In the genomic region with DNA sequence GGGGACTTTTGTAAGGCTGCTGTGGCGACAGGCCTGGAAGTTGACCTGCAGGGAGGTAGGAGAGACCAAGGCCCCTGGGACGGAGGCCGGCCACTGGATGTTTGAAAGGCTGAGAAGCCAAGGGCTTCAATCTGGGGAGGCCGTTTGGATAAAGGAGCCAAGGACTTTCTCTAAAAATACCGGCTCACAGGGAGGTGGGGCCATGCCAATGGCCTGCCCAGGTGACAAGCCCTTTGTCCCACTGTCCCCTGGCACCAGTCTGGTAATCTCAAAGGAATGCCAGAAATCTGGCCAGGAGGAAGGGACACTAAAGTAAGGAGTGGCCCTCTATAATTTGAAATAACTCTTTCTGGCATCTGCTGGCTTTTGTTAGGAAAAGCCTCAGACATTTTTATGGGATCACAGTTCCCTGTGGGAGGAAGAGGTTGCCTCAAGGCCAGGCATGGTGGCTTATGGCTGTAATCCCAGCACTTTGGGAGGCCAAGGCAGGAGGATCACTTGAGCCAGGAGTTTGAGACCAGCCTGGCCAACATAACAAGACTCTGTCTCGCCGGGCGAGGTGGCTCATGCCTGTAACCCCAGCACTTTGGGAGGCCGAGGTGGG, we compare ENCODE assay signal across 2 cellular contexts.
TF ChIP-seq lines count a peak whose summit lies in the region.

No MANE protein-coding gene starts in this region.

TF ChIP-seq in WTC11, 78 proteins besides CTCF, POLR2A, EP300 and RAD21 (continues in another document):
- TF ChIP-seq TEAD4 (CRISPR knock-in tag; IDR thresholded peaks at IDR 0.05): no peak
- TF ChIP-seq, protein P1, sequence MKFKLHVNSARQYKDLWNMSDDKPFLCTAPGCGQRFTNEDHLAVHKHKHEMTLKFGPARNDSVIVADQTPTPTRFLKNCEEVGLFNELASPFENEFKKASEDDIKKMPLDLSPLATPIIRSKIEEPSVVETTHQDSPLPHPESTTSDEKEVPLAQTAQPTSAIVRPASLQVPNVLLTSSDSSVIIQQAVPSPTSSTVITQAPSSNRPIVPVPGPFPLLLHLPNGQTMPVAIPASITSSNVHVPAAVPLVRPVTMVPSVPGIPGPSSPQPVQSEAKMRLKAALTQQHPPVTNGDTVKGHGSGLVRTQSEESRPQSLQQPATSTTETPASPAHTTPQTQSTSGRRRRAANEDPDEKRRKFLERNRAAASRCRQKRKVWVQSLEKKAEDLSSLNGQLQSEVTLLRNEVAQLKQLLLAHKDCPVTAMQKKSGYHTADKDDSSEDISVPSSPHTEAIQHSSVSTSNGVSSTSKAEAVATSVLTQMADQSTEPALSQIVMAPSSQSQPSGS (CRISPR knock-in tag; IDR thresholded peaks at IDR 0.05; ENCODE audit: borderline replicate concordance, low read depth): no peak
- TF ChIP-seq ZNF416 (CRISPR knock-in tag; IDR thresholded peaks at IDR 0.05): no peak
- no peak for TF ChIP-seq TP53 (CRISPR knock-in tag; IDR thresholded peaks at IDR 0.05)
- TF ChIP-seq NFE2L1 (CRISPR knock-in tag; IDR thresholded peaks at IDR 0.05): no peak
- no peak for TF ChIP-seq SP1 (CRISPR knock-in tag; conservative IDR thresholded peaks at IDR 0.05)
- TF ChIP-seq, protein P2, sequence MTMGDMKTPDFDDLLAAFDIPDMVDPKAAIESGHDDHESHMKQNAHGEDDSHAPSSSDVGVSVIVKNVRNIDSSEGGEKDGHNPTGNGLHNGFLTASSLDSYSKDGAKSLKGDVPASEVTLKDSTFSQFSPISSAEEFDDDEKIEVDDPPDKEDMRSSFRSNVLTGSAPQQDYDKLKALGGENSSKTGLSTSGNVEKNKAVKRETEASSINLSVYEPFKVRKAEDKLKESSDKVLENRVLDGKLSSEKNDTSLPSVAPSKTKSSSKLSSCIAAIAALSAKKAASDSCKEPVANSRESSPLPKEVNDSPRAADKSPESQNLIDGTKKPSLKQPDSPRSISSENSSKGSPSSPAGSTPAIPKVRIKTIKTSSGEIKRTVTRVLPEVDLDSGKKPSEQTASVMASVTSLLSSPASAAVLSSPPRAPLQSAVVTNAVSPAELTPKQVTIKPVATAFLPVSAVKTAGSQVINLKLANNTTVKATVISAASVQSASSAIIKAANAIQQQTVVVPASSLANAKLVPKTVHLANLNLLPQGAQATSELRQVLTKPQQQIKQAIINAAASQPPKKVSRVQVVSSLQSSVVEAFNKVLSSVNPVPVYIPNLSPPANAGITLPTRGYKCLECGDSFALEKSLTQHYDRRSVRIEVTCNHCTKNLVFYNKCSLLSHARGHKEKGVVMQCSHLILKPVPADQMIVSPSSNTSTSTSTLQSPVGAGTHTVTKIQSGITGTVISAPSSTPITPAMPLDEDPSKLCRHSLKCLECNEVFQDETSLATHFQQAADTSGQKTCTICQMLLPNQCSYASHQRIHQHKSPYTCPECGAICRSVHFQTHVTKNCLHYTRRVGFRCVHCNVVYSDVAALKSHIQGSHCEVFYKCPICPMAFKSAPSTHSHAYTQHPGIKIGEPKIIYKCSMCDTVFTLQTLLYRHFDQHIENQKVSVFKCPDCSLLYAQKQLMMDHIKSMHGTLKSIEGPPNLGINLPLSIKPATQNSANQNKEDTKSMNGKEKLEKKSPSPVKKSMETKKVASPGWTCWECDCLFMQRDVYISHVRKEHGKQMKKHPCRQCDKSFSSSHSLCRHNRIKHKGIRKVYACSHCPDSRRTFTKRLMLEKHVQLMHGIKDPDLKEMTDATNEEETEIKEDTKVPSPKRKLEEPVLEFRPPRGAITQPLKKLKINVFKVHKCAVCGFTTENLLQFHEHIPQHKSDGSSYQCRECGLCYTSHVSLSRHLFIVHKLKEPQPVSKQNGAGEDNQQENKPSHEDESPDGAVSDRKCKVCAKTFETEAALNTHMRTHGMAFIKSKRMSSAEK (CRISPR knock-in tag; IDR thresholded peaks at IDR 0.05; ENCODE audit: borderline replicate concordance): no peak
- no peak for TF ChIP-seq ZNF423 (CRISPR knock-in tag; IDR thresholded peaks at IDR 0.05)
- no peak for TF ChIP-seq IRF2 (CRISPR knock-in tag; IDR thresholded peaks at IDR 0.05; ENCODE audit: borderline replicate concordance, low read depth)
- TF ChIP-seq, protein P3, sequence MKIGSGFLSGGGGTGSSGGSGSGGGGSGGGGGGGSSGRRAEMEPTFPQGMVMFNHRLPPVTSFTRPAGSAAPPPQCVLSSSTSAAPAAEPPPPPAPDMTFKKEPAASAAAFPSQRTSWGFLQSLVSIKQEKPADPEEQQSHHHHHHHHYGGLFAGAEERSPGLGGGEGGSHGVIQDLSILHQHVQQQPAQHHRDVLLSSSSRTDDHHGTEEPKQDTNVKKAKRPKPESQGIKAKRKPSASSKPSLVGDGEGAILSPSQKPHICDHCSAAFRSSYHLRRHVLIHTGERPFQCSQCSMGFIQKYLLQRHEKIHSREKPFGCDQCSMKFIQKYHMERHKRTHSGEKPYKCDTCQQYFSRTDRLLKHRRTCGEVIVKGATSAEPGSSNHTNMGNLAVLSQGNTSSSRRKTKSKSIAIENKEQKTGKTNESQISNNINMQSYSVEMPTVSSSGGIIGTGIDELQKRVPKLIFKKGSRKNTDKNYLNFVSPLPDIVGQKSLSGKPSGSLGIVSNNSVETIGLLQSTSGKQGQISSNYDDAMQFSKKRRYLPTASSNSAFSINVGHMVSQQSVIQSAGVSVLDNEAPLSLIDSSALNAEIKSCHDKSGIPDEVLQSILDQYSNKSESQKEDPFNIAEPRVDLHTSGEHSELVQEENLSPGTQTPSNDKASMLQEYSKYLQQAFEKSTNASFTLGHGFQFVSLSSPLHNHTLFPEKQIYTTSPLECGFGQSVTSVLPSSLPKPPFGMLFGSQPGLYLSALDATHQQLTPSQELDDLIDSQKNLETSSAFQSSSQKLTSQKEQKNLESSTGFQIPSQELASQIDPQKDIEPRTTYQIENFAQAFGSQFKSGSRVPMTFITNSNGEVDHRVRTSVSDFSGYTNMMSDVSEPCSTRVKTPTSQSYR (CRISPR knock-in tag; IDR thresholded peaks at IDR 0.05): no peak
- no peak for TF ChIP-seq ZNF317 (CRISPR knock-in tag; IDR thresholded peaks at IDR 0.05; ENCODE audit: borderline replicate concordance, low read depth)
- no peak for TF ChIP-seq SOX15 (CRISPR knock-in tag; IDR thresholded peaks at IDR 0.05)
- TF ChIP-seq, protein P4, sequence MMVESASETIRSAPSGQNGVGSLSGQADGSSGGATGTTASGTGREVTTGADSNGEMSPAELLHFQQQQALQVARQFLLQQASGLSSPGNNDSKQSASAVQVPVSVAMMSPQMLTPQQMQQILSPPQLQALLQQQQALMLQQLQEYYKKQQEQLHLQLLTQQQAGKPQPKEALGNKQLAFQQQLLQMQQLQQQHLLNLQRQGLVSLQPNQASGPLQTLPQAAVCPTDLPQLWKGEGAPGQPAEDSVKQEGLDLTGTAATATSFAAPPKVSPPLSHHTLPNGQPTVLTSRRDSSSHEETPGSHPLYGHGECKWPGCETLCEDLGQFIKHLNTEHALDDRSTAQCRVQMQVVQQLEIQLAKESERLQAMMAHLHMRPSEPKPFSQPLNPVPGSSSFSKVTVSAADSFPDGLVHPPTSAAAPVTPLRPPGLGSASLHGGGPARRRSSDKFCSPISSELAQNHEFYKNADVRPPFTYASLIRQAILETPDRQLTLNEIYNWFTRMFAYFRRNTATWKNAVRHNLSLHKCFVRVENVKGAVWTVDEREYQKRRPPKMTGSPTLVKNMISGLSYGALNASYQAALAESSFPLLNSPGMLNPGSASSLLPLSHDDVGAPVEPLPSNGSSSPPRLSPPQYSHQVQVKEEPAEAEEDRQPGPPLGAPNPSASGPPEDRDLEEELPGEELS (CRISPR knock-in tag; IDR thresholded peaks at IDR 0.05): no peak
- no peak for TF ChIP-seq ZNF396 (CRISPR knock-in tag; IDR thresholded peaks at IDR 0.05; ENCODE audit: borderline replicate concordance)

TF ChIP-seq in HepG2, 621 proteins besides CTCF, POLR2A, EP300 and RAD21 (continued from another document and continues in another):
- TF ChIP-seq CEBPB (IDR thresholded peaks at IDR 0.05; ENCODE audit: borderline replicate concordance, low read depth, low read length): no peak
- no peak for TF ChIP-seq ZKSCAN8 (CRISPR knock-in tag; IDR thresholded peaks at IDR 0.05; ENCODE audit: borderline replicate concordance)
- no peak for TF ChIP-seq ZNF788 (CRISPR knock-in tag; IDR thresholded peaks at IDR 0.05; ENCODE audit: borderline replicate concordance)
- TF ChIP-seq, protein P5, sequence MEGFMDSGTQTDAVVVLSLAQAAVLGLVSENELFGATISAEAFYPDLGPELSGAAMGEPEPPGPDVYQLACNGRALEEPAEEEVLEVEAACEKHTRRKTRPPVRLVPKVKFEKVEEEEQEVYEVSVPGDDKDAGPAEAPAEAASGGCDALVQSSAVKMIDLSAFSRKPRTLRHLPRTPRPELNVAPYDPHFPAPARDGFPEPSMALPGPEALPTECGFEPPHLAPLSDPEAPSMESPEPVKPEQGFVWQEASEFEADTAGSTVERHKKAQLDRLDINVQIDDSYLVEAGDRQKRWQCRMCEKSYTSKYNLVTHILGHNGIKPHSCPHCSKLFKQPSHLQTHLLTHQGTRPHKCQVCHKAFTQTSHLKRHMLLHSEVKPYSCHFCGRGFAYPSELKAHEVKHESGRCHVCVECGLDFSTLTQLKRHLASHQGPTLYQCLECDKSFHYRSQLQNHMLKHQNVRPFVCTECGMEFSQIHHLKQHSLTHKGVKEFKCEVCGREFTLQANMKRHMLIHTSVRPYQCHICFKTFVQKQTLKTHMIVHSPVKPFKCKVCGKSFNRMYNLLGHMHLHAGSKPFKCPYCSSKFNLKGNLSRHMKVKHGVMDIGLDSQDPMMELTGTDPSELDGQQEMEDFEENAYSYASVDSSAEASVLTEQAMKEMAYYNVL (CRISPR knock-in tag; IDR thresholded peaks at IDR 0.05; ENCODE audit: borderline replicate concordance): no peak
- TF ChIP-seq, protein P4 (CRISPR knock-in tag; IDR thresholded peaks at IDR 0.05): no peak
- TF ChIP-seq, protein P6, sequence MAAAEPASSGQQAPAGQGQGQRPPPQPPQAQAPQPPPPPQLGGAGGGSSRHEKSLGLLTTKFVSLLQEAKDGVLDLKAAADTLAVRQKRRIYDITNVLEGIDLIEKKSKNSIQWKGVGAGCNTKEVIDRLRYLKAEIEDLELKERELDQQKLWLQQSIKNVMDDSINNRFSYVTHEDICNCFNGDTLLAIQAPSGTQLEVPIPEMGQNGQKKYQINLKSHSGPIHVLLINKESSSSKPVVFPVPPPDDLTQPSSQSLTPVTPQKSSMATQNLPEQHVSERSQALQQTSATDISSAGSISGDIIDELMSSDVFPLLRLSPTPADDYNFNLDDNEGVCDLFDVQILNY (CRISPR knock-in tag; conservative IDR thresholded peaks at IDR 0.05): no peak
- TF ChIP-seq, protein P7, sequence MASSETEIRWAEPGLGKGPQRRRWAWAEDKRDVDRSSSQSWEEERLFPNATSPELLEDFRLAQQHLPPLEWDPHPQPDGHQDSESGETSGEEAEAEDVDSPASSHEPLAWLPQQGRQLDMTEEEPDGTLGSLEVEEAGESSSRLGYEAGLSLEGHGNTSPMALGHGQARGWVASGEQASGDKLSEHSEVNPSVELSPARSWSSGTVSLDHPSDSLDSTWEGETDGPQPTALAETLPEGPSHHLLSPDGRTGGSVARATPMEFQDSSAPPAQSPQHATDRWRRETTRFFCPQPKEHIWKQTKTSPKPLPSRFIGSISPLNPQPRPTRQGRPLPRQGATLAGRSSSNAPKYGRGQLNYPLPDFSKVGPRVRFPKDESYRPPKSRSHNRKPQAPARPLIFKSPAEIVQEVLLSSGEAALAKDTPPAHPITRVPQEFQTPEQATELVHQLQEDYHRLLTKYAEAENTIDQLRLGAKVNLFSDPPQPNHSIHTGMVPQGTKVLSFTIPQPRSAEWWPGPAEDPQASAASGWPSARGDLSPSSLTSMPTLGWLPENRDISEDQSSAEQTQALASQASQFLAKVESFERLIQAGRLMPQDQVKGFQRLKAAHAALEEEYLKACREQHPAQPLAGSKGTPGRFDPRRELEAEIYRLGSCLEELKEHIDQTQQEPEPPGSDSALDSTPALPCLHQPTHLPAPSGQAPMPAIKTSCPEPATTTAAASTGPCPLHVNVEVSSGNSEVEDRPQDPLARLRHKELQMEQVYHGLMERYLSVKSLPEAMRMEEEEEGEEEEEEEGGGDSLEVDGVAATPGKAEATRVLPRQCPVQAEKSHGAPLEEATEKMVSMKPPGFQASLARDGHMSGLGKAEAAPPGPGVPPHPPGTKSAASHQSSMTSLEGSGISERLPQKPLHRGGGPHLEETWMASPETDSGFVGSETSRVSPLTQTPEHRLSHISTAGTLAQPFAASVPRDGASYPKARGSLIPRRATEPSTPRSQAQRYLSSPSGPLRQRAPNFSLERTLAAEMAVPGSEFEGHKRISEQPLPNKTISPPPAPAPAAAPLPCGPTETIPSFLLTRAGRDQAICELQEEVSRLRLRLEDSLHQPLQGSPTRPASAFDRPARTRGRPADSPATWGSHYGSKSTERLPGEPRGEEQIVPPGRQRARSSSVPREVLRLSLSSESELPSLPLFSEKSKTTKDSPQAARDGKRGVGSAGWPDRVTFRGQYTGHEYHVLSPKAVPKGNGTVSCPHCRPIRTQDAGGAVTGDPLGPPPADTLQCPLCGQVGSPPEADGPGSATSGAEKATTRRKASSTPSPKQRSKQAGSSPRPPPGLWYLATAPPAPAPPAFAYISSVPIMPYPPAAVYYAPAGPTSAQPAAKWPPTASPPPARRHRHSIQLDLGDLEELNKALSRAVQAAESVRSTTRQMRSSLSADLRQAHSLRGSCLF (CRISPR knock-in tag; IDR thresholded peaks at IDR 0.05; ENCODE audit: borderline replicate concordance): no peak
- TF ChIP-seq, protein P8, sequence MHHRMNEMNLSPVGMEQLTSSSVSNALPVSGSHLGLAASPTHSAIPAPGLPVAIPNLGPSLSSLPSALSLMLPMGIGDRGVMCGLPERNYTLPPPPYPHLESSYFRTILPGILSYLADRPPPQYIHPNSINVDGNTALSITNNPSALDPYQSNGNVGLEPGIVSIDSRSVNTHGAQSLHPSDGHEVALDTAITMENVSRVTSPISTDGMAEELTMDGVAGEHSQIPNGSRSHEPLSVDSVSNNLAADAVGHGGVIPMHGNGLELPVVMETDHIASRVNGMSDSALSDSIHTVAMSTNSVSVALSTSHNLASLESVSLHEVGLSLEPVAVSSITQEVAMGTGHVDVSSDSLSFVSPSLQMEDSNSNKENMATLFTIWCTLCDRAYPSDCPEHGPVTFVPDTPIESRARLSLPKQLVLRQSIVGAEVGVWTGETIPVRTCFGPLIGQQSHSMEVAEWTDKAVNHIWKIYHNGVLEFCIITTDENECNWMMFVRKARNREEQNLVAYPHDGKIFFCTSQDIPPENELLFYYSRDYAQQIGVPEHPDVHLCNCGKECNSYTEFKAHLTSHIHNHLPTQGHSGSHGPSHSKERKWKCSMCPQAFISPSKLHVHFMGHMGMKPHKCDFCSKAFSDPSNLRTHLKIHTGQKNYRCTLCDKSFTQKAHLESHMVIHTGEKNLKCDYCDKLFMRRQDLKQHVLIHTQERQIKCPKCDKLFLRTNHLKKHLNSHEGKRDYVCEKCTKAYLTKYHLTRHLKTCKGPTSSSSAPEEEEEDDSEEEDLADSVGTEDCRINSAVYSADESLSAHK (CRISPR knock-in tag; IDR thresholded peaks at IDR 0.05; ENCODE audit: borderline replicate concordance): no peak
- no peak; the same call in 1 of the 2 replicates for TF ChIP-seq FOSL2 (CRISPR knock-in tag; IDR thresholded peaks at IDR 0.05)
- 0 out of 2 replicates have a peak, but pooled peaks have one; percentile 17 for TF ChIP-seq SRY (CRISPR knock-in tag; IDR thresholded peaks at IDR 0.05)
- no peak for TF ChIP-seq ZNF878 (CRISPR knock-in tag; IDR thresholded peaks at IDR 0.05)
